ENCODE assay signal across 7 cellular contexts in genomic region chr20:47972297-47972915, GRCh38.
DNase-seq lines count a peak whose midpoint lies in the region; ATAC-seq and TF ChIP-seq lines count a peak whose summit lies in the region.
"Not testable (repeated sequence)": the region's sequence is repeated elsewhere in the genome, so short reads cannot be mapped to it uniquely, and the experiment has no call there.

No MANE protein-coding gene starts in this region.

- ATAC-seq in RWPE2 (ENCODE audit: low read depth): not testable (repeated sequence)
- peak; percentile 68 to 85 (median 72) for ATAC-seq in heart left ventricle

- DNase-seq in NCI-H1092 (lab: John Stamatoyannopoulos, UW) (peak; percentile 67), heart left ventricle (peak in 4 of 5 donors; percentile 39 to 74 (median 60)), lung microvascular endothelial cell (ENCODE audit: low read depth in 2 of 2) (peak; percentile 66 to 88)
- not testable (repeated sequence) for DNase-seq in RWPE2 (ENCODE audit: low spot score); coronary artery (ENCODE audit: low spot score); progenitor cell of endocrine pancreas (ENCODE audit: low spot score, unreplicated experiment)

- H3K9me3 Mint-ChIP-seq in progenitor cell of endocrine pancreas (ENCODE audit: low read depth): not testable (repeated sequence)

- not testable (repeated sequence) for H3K9me3 ChIP-seq in ES-I3 (ENCODE audit: control insufficient read depth, insufficient read depth, low read length); RWPE2 (ENCODE audit: severe bottlenecking); heart left ventricle

- not testable (repeated sequence) for H3K27ac ChIP-seq in RWPE2 (ENCODE audit: poor library complexity, severe bottlenecking)
- H3K27ac ChIP-seq in coronary artery (peak overlapping the region in 1 of 2 donors; percentile 48), heart left ventricle (peak overlapping the region in 11 of 12 donors; percentile 28 to 84 (median 62))

- not testable (repeated sequence) for H3K4me3 Mint-ChIP-seq in progenitor cell of endocrine pancreas (ENCODE audit: low read depth)

- TF ChIP-seq CTCF in RWPE2 (IDR thresholded peaks at IDR 0.05; ENCODE audit: poor library complexity, severe bottlenecking) (peak; percentile 48), heart left ventricle (IDR thresholded peaks at IDR 0.05) (peak in 6 of 12 donors; percentile 7 to 45 (median 20)), progenitor cell of endocrine pancreas (IDR thresholded peaks at IDR 0.05; ENCODE audit: unreplicated experiment) (peak; percentile 31)
- TF ChIP-seq CTCF in coronary artery (IDR thresholded peaks at IDR 0.05): not testable (repeated sequence)

- H3K36me3 Mint-ChIP-seq in progenitor cell of endocrine pancreas (ENCODE audit: insufficient read depth): not testable (repeated sequence)

- not testable (repeated sequence) for H3K27me3 Mint-ChIP-seq in progenitor cell of endocrine pancreas

- not testable (repeated sequence) for H3K27me3 ChIP-seq in RWPE2 (ENCODE audit: insufficient read depth, poor library complexity, severe bottlenecking)
- peaks cover 0 to 11% (median 0%) of the 10 kb centered on the region in 9 donors for H3K27me3 ChIP-seq in heart left ventricle

- intact Hi-C loops in heart left ventricle (cut with DNase I): loop anchor here in 1 of 10 donors (10.0 kb wide), 1 partner anchor 178 kb away; no protein-coding TSS in a partner anchor

- not testable (repeated sequence) for H3K36me3 ChIP-seq in ES-I3 (ENCODE audit: insufficient read depth, low read length); RWPE2 (ENCODE audit: low read depth); heart left ventricle

- WGBS in heart left ventricle, 4 donors: 29 to 36% (median 33%) methylated on average over 23 to 26 of the region's 26 CpGs

- H3K4me1 ChIP-seq in ES-I3 (ENCODE audit: insufficient read depth, low read length): peaks cover 45% of the 10 kb centered on the region
- H3K4me1 ChIP-seq in RWPE2 (ENCODE audit: insufficient read depth, poor library complexity, severe bottlenecking): peaks cover 13% of the 10 kb centered on the region
- peaks cover 0 to 25% (median 6%) of the 10 kb centered on the region in 12 donors for H3K4me1 ChIP-seq in heart left ventricle

- H3K9ac ChIP-seq in ES-I3 (ENCODE audit: low read depth, low read length): peak overlapping the region; percentile 35; the same call in 1 of the 2 replicates

- H3K4me1 Mint-ChIP-seq in progenitor cell of endocrine pancreas (ENCODE audit: low read depth): peaks cover 44% of the 10 kb centered on the region

- H3K27ac Mint-ChIP-seq in progenitor cell of endocrine pancreas: peak overlapping the region; percentile 95

- TF ChIP-seq POLR2A in heart left ventricle (IDR thresholded peaks at IDR 0.05): not testable (repeated sequence)

- not testable (repeated sequence) for H3K4me3 ChIP-seq in RWPE2 (ENCODE audit: severe bottlenecking)
- H3K4me3 ChIP-seq in coronary artery (peak overlapping the region; percentile 38), heart left ventricle (peak overlapping the region in 4 of 12 donors; percentile 4 to 20 (median 8))
